ENCODE assay signal across 1 cellular context in genomic region chr10:62242965-62243646, GRCh38.
A peak's percentile ranks its signal among the peaks of the same experiment; 100 is the strongest.
TF ChIP-seq lines count a peak whose summit lies in the region.
"Not testable (repeated sequence)": the region's sequence is repeated elsewhere in the genome, so short reads cannot be mapped to it uniquely, and the experiment has no call there.

No MANE protein-coding gene starts in this region.

TF ChIP-seq in HepG2, 621 proteins besides CTCF, POLR2A, EP300 and RAD21:
- TF ChIP-seq, protein P1, sequence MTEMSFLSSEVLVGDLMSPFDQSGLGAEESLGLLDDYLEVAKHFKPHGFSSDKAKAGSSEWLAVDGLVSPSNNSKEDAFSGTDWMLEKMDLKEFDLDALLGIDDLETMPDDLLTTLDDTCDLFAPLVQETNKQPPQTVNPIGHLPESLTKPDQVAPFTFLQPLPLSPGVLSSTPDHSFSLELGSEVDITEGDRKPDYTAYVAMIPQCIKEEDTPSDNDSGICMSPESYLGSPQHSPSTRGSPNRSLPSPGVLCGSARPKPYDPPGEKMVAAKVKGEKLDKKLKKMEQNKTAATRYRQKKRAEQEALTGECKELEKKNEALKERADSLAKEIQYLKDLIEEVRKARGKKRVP (CRISPR knock-in tag; IDR thresholded peaks at IDR 0.05): peak in 1 of 2 experiments; percentile 43; a peak in 1 of 4 replicates
- peak; percentile 60 for TF ChIP-seq GATAD2A (CRISPR knock-in tag; IDR thresholded peaks at IDR 0.05)
- TF ChIP-seq FOSL2 (CRISPR knock-in tag; IDR thresholded peaks at IDR 0.05): peak; percentile 91
- TF ChIP-seq ARID5B (CRISPR knock-in tag; IDR thresholded peaks at IDR 0.05): peak; percentile 37; the same call in 1 of the 2 replicates
- peak; percentile 28; the same call in 1 of the 2 replicates for TF ChIP-seq CEBPB (IDR thresholded peaks at IDR 0.05; ENCODE audit: borderline replicate concordance, low read depth, low read length)
- peak; percentile 42; the same call in 1 of the 2 replicates for TF ChIP-seq HMG20A (CRISPR knock-in tag; IDR thresholded peaks at IDR 0.05; ENCODE audit: borderline replicate concordance)
- not testable (repeated sequence) for TF ChIP-seq SOX13 (IDR thresholded peaks at IDR 0.05)
- TF ChIP-seq SOX13 (CRISPR knock-in tag; conservative IDR thresholded peaks at IDR 0.05 in 1 of 2, IDR thresholded peaks at IDR 0.05 in 1 of 2): 0 out of 4 replicates have a peak, but pooled peaks of 1 of the 2 experiments have one; percentile 14
- peak; percentile 58; the same call in 1 of the 2 replicates for TF ChIP-seq NFE2 (CRISPR knock-in tag; IDR thresholded peaks at IDR 0.05)
- peak; percentile 33; the same call in 1 of the 2 replicates for TF ChIP-seq SAP130 (CRISPR knock-in tag; IDR thresholded peaks at IDR 0.05; ENCODE audit: low read depth)
- TF ChIP-seq MAFF (IDR thresholded peaks at IDR 0.05; ENCODE audit: low read depth, low read length): peak; percentile 54
- TF ChIP-seq MAFK (conservative IDR thresholded peaks at IDR 0.05 in 1 of 2, IDR thresholded peaks at IDR 0.05 in 1 of 2; ENCODE audit: low read length in 2 of 2): peak in 1 of 2 experiments; percentile 39; a peak in 1 of 4 replicates
- peak; percentile 78; the same call in 1 of the 2 replicates for TF ChIP-seq ZNF652 (CRISPR knock-in tag; IDR thresholded peaks at IDR 0.05; ENCODE audit: borderline replicate concordance, low read depth)
- TF ChIP-seq, protein P2, sequence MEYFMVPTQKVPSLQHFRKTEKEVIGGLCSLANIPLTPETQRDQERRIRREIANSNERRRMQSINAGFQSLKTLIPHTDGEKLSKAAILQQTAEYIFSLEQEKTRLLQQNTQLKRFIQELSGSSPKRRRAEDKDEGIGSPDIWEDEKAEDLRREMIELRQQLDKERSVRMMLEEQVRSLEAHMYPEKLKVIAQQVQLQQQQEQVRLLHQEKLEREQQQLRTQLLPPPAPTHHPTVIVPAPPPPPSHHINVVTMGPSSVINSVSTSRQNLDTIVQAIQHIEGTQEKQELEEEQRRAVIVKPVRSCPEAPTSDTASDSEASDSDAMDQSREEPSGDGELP (IDR thresholded peaks at IDR 0.05; ENCODE audit: borderline replicate concordance, low read depth): peak; percentile 79; the same call in 1 of the 2 replicates
- 0 out of 2 replicates have a peak, but pooled peaks have one; percentile 28 for TF ChIP-seq ZBTB43 (CRISPR knock-in tag; conservative IDR thresholded peaks at IDR 0.05)
